ENCODE assay signal across 1 cellular context in the genomic region with DNA sequence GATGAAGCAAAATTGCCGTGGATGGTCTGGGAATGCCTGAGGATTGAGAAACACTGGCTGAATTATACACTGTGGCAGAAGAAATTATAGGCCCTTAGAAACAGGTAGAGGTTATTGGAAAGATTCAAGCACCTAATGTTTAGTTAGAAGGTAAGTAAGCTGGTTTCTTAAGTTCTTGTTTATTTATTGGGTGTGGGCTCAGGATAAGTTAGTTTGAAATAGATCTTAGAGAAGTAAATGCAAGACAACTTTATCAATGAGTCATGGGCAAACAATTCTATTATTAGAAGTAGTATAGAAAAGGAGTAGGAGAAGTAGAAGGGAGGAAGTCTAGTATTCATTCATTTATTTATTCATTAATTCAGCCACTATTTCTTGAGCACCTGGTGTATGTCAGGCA.
TF ChIP-seq lines count a peak whose summit lies in the region.

No MANE protein-coding gene starts in this region.

TF ChIP-seq in IMR-90, 13 proteins besides CTCF, POLR2A, EP300 and RAD21:
- TF ChIP-seq BHLHE40 (IDR thresholded peaks at IDR 0.05; ENCODE audit: low read depth, low read length) (no peak), FOS (IDR thresholded peaks at IDR 0.05; ENCODE audit: low read depth, low read length) (no peak)
